In the genomic region with DNA sequence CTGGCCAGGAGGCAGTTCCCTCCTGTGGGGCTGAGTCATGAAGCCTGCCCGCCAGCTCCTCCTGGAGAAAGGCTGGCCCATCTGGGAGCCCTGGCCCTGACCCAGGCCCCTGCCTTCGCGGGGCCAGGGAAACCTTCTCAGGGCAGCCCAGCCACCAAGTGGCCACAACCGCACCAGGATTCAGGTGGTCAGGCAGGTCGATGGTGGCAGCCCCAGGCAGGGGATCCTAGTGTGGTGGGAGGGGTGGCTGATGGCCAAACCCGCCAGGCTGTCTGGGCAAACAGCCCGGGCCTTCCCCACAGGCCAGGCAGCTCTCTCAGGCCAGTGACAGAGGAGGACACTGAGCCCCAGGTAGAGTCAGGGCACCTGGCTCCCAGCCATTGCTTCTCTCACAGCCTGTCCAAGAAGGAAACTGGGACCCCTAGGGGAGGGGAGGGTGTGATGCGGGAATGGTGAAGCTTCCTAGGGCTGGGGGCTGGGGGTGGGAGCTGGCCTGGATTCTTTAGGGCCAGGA, we compare ENCODE assay signal across 8 cellular contexts. TPM values are rescaled to one million over a fixed set of nuclear protein-coding genes. Genes with fewer than 3 reads are reported as not detected.
A peak's percentile ranks its signal among the peaks of the same experiment; 100 is the strongest.
DNase-seq lines count a peak whose midpoint lies in the region; ATAC-seq and TF ChIP-seq lines count a peak whose summit lies in the region.

No MANE protein-coding gene starts in this region.

- H3K9me3 ChIP-seq in ES-I3 (ENCODE audit: control insufficient read depth, insufficient read depth, low read length) (no peaks in the 10 kb centered on the region), body of pancreas (no peaks in the 10 kb centered on the region), iPS-15b (ENCODE audit: control insufficient read depth, insufficient read depth, low read length) (no peaks in the 10 kb centered on the region)

- WGBS in body of pancreas, 2 donors, result 0 to 9% methylated on average over 3 to 8 of the region's 8 CpGs

- peak in 2 of 3 donors; percentile 9 to 24 for TF ChIP-seq POLR2A in body of pancreas (IDR thresholded peaks at IDR 0.05)

- TF ChIP-seq CTCF in body of pancreas (IDR thresholded peaks at IDR 0.05) (peak in 1 of 7 experiments; percentile 31), retinal pigment epithelial cell (conservative IDR thresholded peaks at IDR 0.05; ENCODE audit: low read depth, low read length) (no peak)

- ATAC-seq in body of pancreas (peak; percentile 72), GM21528 (IDR thresholded peaks at IDR 0.05; ENCODE audit: low FRiP score, unreplicated experiment) (no peak)

- H3K27me3 ChIP-seq in body of pancreas, result no peaks in the 10 kb centered on the region
- H3K27me3 ChIP-seq in iPS-15b (ENCODE audit: control insufficient read depth, insufficient read depth, low read length), result no peaks in the 10 kb centered on the region

- intact Hi-C loops in body of pancreas (cut with DNase I), result no loop called here

- H3K4me1 ChIP-seq in ES-I3 (ENCODE audit: insufficient read depth, low read length) (peaks cover 26% of the 10 kb centered on the region), body of pancreas (peaks cover 38% of the 10 kb centered on the region), iPS-15b (ENCODE audit: control insufficient read depth, insufficient read depth, low read length) (peaks cover 23% of the 10 kb centered on the region)

- H3K9ac ChIP-seq in ES-I3 (ENCODE audit: low read depth, low read length), result peak overlapping the region; percentile 97; the same call in 1 of the 2 replicates
- H3K9ac ChIP-seq in iPS-15b (ENCODE audit: low read depth, low read length), result peak overlapping the region; percentile 70

- H3K4me3 ChIP-seq in body of pancreas (no peak overlapping the region), iPS-15b (ENCODE audit: low read depth, low read length) (peak overlapping the region; percentile 100), retinal pigment epithelial cell (ENCODE audit: low read length) (peak overlapping the region; percentile 82)

- peak overlapping the region; percentile 70 to 92 (median 84) for H3K27ac ChIP-seq in body of pancreas

- DNase-seq in NCI-H446 (lab: John Stamatoyannopoulos, UW) (peak; percentile 54 to 81), body of pancreas (peak; percentile 76 to 91 (median 84)), retinal pigment epithelial cell (ENCODE audit: low read depth) (no peak), COR-L47 (lab: John Stamatoyannopoulos, UW) (no peak)
- no peak for DNase-seq in activated CD4-positive, CD25-positive, alpha-beta regulatory T cell (lab: John Stamatoyannopoulos, UW)

- H3K36me3 ChIP-seq in ES-I3 (ENCODE audit: insufficient read depth, low read length) (no peaks in the 10 kb centered on the region), body of pancreas (replicated peaks in 1 of 2; ENCODE audit: insufficient read depth in 1 of 2, low read depth in 2 of 2) (no peaks in the 10 kb centered on the region), iPS-15b (ENCODE audit: control insufficient read depth, insufficient read depth, low read length) (no peaks in the 10 kb centered on the region)

RNA-seq across cellular contexts. Expression of gene TWF2, which starts 1.2 kb away (rescaled TPM):
- total RNA-seq in body of pancreas, result 10 to 100 TPM; 26.7 to 35.8 TPM

RNA-seq across cellular contexts. Expression of gene PPM1M, which starts 7.8 kb away (rescaled TPM):
- total RNA-seq in body of pancreas, result 10 to 100 TPM in 1 of 2 donors, 1 to 10 TPM in 1; 6.9 to 15.3 TPM

RNA-seq across cellular contexts. Expression of gene TLR9, which starts 12.3 kb away (rescaled TPM):
- under 1 TPM in 1 of 2 donors, not detected in 1; 0.26 TPM for total RNA-seq in body of pancreas

RNA-seq across cellular contexts. Expression of gene ALAS1, which starts 39.8 kb away (rescaled TPM):
- total RNA-seq in body of pancreas, result 10 to 100 TPM; 13.5 to 63.6 TPM

RNA-seq across cellular contexts. Expression of gene WDR82, which starts 40.7 kb away (rescaled TPM):
- total RNA-seq in body of pancreas, result 10 to 100 TPM; 19.1 to 21.5 TPM

Comparison
In these comparisons a context has a peak if more than half of its experiments do, and no peak if none do; other contexts are left out.
1. DNase-seq: peak in NCI-H446 (2 of 2) and body of pancreas (4 of 4); none in retinal pigment epithelial cell (single experiment), COR-L47 (single experiment) and activated CD4-positive, CD25-positive, alpha-beta regulatory T cell (0 of 4).
2. H3K4me3 ChIP-seq: peak in iPS-15b (single experiment) and retinal pigment epithelial cell (single experiment); none in body of pancreas (0 of 2).